36 cellular contexts compared by ENCODE assay signal in the genomic region with DNA sequence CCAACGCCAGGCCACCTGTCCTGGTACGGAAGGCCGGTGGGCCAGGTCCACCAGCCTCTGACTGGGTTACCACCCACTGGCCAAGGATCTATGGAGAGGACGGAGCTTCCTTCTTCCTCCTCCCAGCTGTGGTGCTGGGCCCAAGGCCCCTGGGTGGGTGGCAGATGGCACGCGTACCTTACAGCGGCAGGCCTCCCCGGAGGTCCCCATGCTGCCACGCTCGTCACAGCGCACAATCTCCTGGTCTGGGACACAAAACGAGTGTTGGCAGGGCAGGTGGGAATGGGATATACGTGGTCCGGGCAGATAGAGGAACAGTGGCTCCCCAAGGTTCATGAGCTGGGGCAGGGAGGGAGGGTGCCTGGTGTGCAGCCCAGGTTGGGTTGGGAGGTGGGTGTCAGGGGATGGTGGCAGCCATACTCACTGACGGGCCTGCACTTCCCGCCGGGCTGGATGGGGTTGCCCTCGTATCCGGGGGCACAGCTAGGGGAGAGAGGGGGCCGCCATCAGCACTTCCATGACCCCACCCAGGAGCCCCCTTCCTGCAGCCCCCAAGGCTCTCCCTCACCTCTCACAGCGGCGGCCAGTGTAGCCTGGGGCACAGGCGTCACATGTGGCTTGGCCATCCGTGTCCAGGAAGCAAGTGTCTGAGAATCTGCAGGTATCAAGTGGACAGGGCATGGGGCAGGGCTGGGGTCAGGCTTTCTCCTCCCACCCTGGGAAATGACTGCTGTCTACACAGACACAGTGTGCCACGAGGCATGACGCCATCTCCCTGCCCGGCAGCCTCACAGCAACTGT.
"Had no signal": no experiment of that assay in that cellular context is flagged by ENCODE, and none has a peak within 500 bp of the region (broad histone marks: within the 10 kb centered on the region; RNA-seq: fewer than 3 reads in every experiment).

No MANE protein-coding gene starts in this region.

- H3K27me3 ChIP-seq: adrenal gland, body of pancreas, brain microvascular endothelial cell, breast epithelium had no signal

- H3K27me3 Mint-ChIP-seq: activated B cell treated with CpG ODN at 0.5 μM for 24 hours; activated CD4-positive, alpha-beta memory T cell treated with anti-CD3 and anti-CD28 coated beads for 36 hours; activated CD4-positive, alpha-beta T cell treated with anti-CD3 and anti-CD28 coated beads, Interleukin-2, amount 10 ng/mL, durations not matched to agents 24 days and 14 days; activated CD8-positive, alpha-beta T cell treated with anti-CD3 and anti-CD28 coated beads for 36 hours; activated naive CD8-positive, alpha-beta T cell treated with anti-CD3 and anti-CD28 coated beads for 36 hours; activated T-helper 17 cell treated with anti-CD3 and anti-CD28 coated beads, Interleukin-2, amount 50 U/mL, for 72 hours had no signal

- H3K4me3 ChIP-seq: adrenal gland, body of pancreas, breast epithelium had no signal

- H3K4me3 Mint-ChIP-seq: activated B cell treated with CpG ODN at 0.5 μM for 24 hours; activated CD4-positive, alpha-beta memory T cell treated with anti-CD3 and anti-CD28 coated beads for 36 hours; activated CD4-positive, alpha-beta T cell treated with anti-CD3 and anti-CD28 coated beads, Interleukin-2, amount 10 ng/mL, durations not matched to agents 24 days and 14 days; activated CD8-positive, alpha-beta T cell treated with anti-CD3 and anti-CD28 coated beads for 36 hours; activated naive CD4-positive, alpha-beta T cell treated with anti-CD3 and anti-CD28 coated beads for 36 hours; activated naive CD8-positive, alpha-beta T cell treated with anti-CD3 and anti-CD28 coated beads for 36 hours; activated T-cell treated with anti-CD3 and anti-CD28 coated beads, Interleukin-2, amount 50 U/mL, for 4 hours; activated T-cell treated with anti-CD3 and anti-CD28 coated beads, Interleukin-2, amount 50 U/mL, for 72 hours; activated T-helper 1 cell treated with anti-CD3 and anti-CD28 coated beads, Interleukin-12 subunit alpha, Interleukin-12 subunit beta, Interleukin-2, Interleukin-4 antibody, amounts not matched to agents 30 ng/mL and 10 ng/mL and 1 ng/mL, durations not matched to agents 14 hours and 24 hours and 36 hours; activated T-helper 17 cell treated with anti-CD3 and anti-CD28 coated beads, Interleukin-2, amount 50 U/mL, for 72 hours; T-helper 1 cell treated with Interleukin-12 subunit alpha and Interleukin-12 subunit beta and Interleukin-4 antibody, amounts not matched to agents 30 μg/mL and 1 μg/mL, for 36 hours; T-helper 2 cell treated with Interferon-gamma antibody and Interleukin-4, amounts not matched to agents 5 μg/mL and 100 μg/mL, for 36 hours had no signal

- H3K4me1 ChIP-seq: adrenal gland, body of pancreas, breast epithelium had no signal

- H3K36me3 Mint-ChIP-seq: activated CD4-positive, alpha-beta memory T cell treated with anti-CD3 and anti-CD28 coated beads for 36 hours; activated naive CD4-positive, alpha-beta T cell treated with anti-CD3 and anti-CD28 coated beads, Interleukin-2, amount 50 U/mL, for 72 hours; activated naive CD8-positive, alpha-beta T cell treated with anti-CD3 and anti-CD28 coated beads for 36 hours had no signal

- FAIRE-seq: astrocyte, TTC549 had no signal

- H3K27ac ChIP-seq: adrenal gland, body of pancreas, brain microvascular endothelial cell, breast epithelium, VCaP had no signal

- H3K9me3 ChIP-seq: adrenal gland, body of pancreas, breast epithelium had no signal

- H3K9me3 Mint-ChIP-seq: activated B cell treated with CpG ODN at 0.5 μM for 24 hours; activated CD4-positive, alpha-beta memory T cell treated with anti-CD3 and anti-CD28 coated beads for 36 hours; activated CD4-positive, alpha-beta T cell treated with anti-CD3 and anti-CD28 coated beads, Interleukin-2, amount 10 ng/mL, durations not matched to agents 24 days and 14 days; activated CD8-positive, alpha-beta T cell treated with anti-CD3 and anti-CD28 coated beads for 36 hours; activated naive CD4-positive, alpha-beta T cell treated with anti-CD3 and anti-CD28 coated beads for 36 hours; activated naive CD4-positive, alpha-beta T cell treated with anti-CD3 and anti-CD28 coated beads, Interleukin-2, amount 50 U/mL, for 72 hours; activated naive CD8-positive, alpha-beta T cell treated with anti-CD3 and anti-CD28 coated beads for 36 hours; activated T-cell treated with anti-CD3 and anti-CD28 coated beads, Interleukin-2, amount 50 U/mL, for 4 hours; activated T-cell treated with anti-CD3 and anti-CD28 coated beads, Interleukin-2, amount 50 U/mL, for 72 hours; activated T-helper 1 cell treated with anti-CD3 and anti-CD28 coated beads, Interleukin-12 subunit alpha, Interleukin-12 subunit beta, Interleukin-2, Interleukin-4 antibody, amounts not matched to agents 30 ng/mL and 10 ng/mL and 1 ng/mL, durations not matched to agents 14 hours and 24 hours and 36 hours; activated T-helper 17 cell treated with anti-CD3 and anti-CD28 coated beads, Interleukin-2, amount 50 U/mL, for 72 hours; T-helper 1 cell treated with Interleukin-12 subunit alpha and Interleukin-12 subunit beta and Interleukin-4 antibody, amounts not matched to agents 30 μg/mL and 1 μg/mL, for 36 hours; T-helper 2 cell treated with Interferon-gamma antibody and Interleukin-4, amounts not matched to agents 5 μg/mL and 100 μg/mL, for 36 hours had no signal

- H3K27ac Mint-ChIP-seq: activated B cell treated with CpG ODN at 0.5 μM for 24 hours; activated CD4-positive, alpha-beta memory T cell treated with anti-CD3 and anti-CD28 coated beads for 36 hours; activated CD4-positive, alpha-beta T cell treated with anti-CD3 and anti-CD28 coated beads, Interleukin-2, amount 10 ng/mL, durations not matched to agents 24 days and 14 days; activated CD8-positive, alpha-beta T cell treated with anti-CD3 and anti-CD28 coated beads for 36 hours; activated naive CD4-positive, alpha-beta T cell treated with anti-CD3 and anti-CD28 coated beads for 36 hours; activated naive CD4-positive, alpha-beta T cell treated with anti-CD3 and anti-CD28 coated beads, Interleukin-2, amount 50 U/mL, for 72 hours; activated naive CD8-positive, alpha-beta T cell treated with anti-CD3 and anti-CD28 coated beads for 36 hours; activated T-cell treated with anti-CD3 and anti-CD28 coated beads, Interleukin-2, amount 50 U/mL, for 72 hours; activated T-helper 1 cell treated with anti-CD3 and anti-CD28 coated beads, Interleukin-12 subunit alpha, Interleukin-12 subunit beta, Interleukin-2, Interleukin-4 antibody, amounts not matched to agents 30 ng/mL and 10 ng/mL and 1 ng/mL, durations not matched to agents 14 hours and 24 hours and 36 hours; activated T-helper 17 cell treated with anti-CD3 and anti-CD28 coated beads, Interleukin-2, amount 50 U/mL, for 72 hours; T-helper 1 cell treated with Interleukin-12 subunit alpha and Interleukin-12 subunit beta and Interleukin-4 antibody, amounts not matched to agents 30 μg/mL and 1 μg/mL, for 36 hours; T-helper 2 cell treated with Interferon-gamma antibody and Interleukin-4, amounts not matched to agents 5 μg/mL and 100 μg/mL, for 36 hours had no signal

- H3K4me1 Mint-ChIP-seq: activated B cell treated with CpG ODN at 0.5 μM for 24 hours; activated CD4-positive, alpha-beta T cell treated with anti-CD3 and anti-CD28 coated beads, Interleukin-2, amount 10 ng/mL, durations not matched to agents 24 days and 14 days; activated naive CD8-positive, alpha-beta T cell treated with anti-CD3 and anti-CD28 coated beads for 36 hours; activated T-helper 17 cell treated with anti-CD3 and anti-CD28 coated beads, Interleukin-2, amount 50 U/mL, for 72 hours had no signal

- DNase-seq: activated B cell treated with CpG ODN at 0.5 μM for 24 hours; activated CD4-positive, alpha-beta memory T cell treated with anti-CD3 and anti-CD28 coated beads for 36 hours; activated CD4-positive, alpha-beta T cell treated with anti-CD3 and anti-CD28 coated beads for 4 hours; activated CD4-positive, alpha-beta T cell treated with anti-CD3 and anti-CD28 coated beads, Interleukin-2, amount 10 ng/mL, durations not matched to agents 24 days and 14 days; activated CD4-positive, alpha-beta T cell treated with anti-CD3 and anti-CD28 coated beads, Interleukin-2, amount 50 U/mL, for 1 hour; activated CD4-positive, alpha-beta T cell treated with anti-CD3 and anti-CD28 coated beads, Interleukin-2, amount 50 U/mL, for 4 hours; activated CD4-positive, CD25-positive, alpha-beta regulatory T cell treated with anti-CD3 and anti-CD28 coated beads, Interleukin-2, amount 50 U/mL, for 72 hours; activated CD8-positive, alpha-beta memory T cell treated with anti-CD3 and anti-CD28 coated beads, Interleukin-2, amount 50 U/mL, for 4 hours; activated CD8-positive, alpha-beta T cell treated with anti-CD3 and anti-CD28 coated beads for 36 hours; activated effector memory CD4-positive, alpha-beta T cell treated with anti-CD3 and anti-CD28 coated beads, Interleukin-2, amount 50 U/mL, for 16 hours; activated gamma-delta T cell treated with Interleukin-2 at 50 U/mL for 16 hours; activated naive CD4-positive, alpha-beta T cell; activated naive CD4-positive, alpha-beta T cell treated with anti-CD3 and anti-CD28 coated beads for 36 hours; activated naive CD4-positive, alpha-beta T cell treated with anti-CD3 and anti-CD28 coated beads, Interleukin-2, amount 50 U/mL, for 16 hours; activated naive CD8-positive, alpha-beta T cell treated with anti-CD3 and anti-CD28 coated beads for 36 hours; activated T-cell treated with anti-CD3 and anti-CD28 coated beads for 4 hours; activated T-cell treated with anti-CD3 and anti-CD28 coated beads, Interleukin-2, amount 50 U/mL, for 1 hour; activated T-cell treated with anti-CD3 and anti-CD28 coated beads, Interleukin-2, amount 50 U/mL, for 4 hours; activated T-cell treated with anti-CD3 and anti-CD28 coated beads, Interleukin-2, amount 50 U/mL, for 72 hours; adrenal gland; amniotic stem cell; body of pancreas; brain microvascular endothelial cell; central memory CD4-positive, alpha-beta T cell; T-helper 1 cell; T-helper 2 cell; T-helper 9 cell had no signal

- ATAC-seq: activated CD8-positive, alpha-beta T cell treated with anti-CD3 and anti-CD28 coated beads for 36 hours; activated naive CD4-positive, alpha-beta T cell treated with anti-CD3 and anti-CD28 coated beads, Interleukin-2, amount 50 U/mL, for 72 hours; activated T-cell treated with anti-CD3 and anti-CD28 coated beads, Interleukin-2, amount 50 U/mL, for 4 hours; activated T-cell treated with anti-CD3 and anti-CD28 coated beads, Interleukin-2, amount 50 U/mL, for 72 hours; activated T-helper 17 cell treated with anti-CD3 and anti-CD28 coated beads, Interleukin-2, amount 50 U/mL, for 72 hours; body of pancreas had no signal
